In the genomic region with DNA sequence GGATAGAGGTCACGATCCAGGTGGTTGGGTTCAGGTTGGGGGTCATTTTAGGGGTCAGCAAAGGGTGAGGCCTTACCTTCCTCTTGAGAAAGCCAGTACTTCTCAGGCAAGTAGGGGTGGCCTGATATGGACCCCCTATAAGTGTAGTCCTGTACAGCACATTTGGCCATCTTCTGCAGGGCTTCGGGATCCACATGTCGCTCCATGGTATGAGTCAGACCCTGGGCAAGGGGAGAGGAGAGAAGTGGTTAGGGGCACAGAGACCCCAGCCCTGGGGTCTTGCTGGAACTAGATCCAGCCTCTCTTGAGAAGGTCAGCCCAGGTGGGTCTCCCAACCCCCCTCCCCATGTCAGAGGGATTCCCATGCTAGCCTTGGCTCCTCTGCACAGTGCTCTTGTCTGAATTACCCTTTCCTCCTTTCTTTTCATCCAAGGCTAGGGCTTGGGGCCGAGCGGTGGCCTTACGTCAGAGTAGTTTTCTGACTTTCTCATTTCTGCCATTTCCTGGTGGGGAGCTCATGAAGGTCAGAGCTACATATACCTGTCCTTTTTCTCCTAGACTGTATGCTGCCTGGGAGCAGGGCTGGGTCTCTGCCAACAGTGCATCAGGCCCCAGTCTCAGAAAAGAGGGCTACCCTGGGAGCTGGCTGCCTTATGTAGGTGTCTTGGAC, we compare ENCODE assay signal across 16 cellular contexts. TPM values are rescaled to one million over a fixed set of nuclear protein-coding genes. Genes with fewer than 3 reads are reported as not detected.
DNase-seq lines count a peak whose midpoint lies in the region; ATAC-seq lines count a peak whose summit lies in the region.
"Had no signal": no experiment of that assay in that cellular context is flagged by ENCODE, and none has a peak within 500 bp of the region (broad histone marks: within the 10 kb centered on the region; RNA-seq: fewer than 3 reads in every experiment).

No MANE protein-coding gene starts in this region.

- no peaks in the 10 kb centered on the region for H3K9me3 Mint-ChIP-seq in activated T-helper 17 cell treated with anti-CD3 and anti-CD28 coated beads, Interleukin-2, amount 50 U/mL, for 72 hours
- no peaks in the 10 kb centered on the region for H3K9me3 Mint-ChIP-seq in stimulated activated effector memory CD8-positive, alpha-beta T cell treated with anti-CD3 and anti-CD28 coated beads, Interleukin-12 subunit alpha, Interleukin-12 subunit beta, amount 100 ng/mL, for 72 hours
- H3K9me3 Mint-ChIP-seq: CD4-positive, alpha-beta T cell; H9 had no signal

- H3K36me3 Mint-ChIP-seq in activated T-helper 17 cell treated with anti-CD3 and anti-CD28 coated beads, Interleukin-2, amount 50 U/mL, for 72 hours (ENCODE audit: low read depth): no peaks in the 10 kb centered on the region
- H3K36me3 Mint-ChIP-seq in stimulated activated effector memory CD8-positive, alpha-beta T cell treated with anti-CD3 and anti-CD28 coated beads, Interleukin-12 subunit alpha, Interleukin-12 subunit beta, amount 100 ng/mL, for 72 hours: no peaks in the 10 kb centered on the region

- no peaks in the 10 kb centered on the region for H3K4me1 Mint-ChIP-seq in activated T-helper 17 cell treated with anti-CD3 and anti-CD28 coated beads, Interleukin-2, amount 50 U/mL, for 72 hours
- peaks cover 8% of the 10 kb centered on the region for H3K4me1 Mint-ChIP-seq in stimulated activated effector memory CD8-positive, alpha-beta T cell treated with anti-CD3 and anti-CD28 coated beads, Interleukin-12 subunit alpha, Interleukin-12 subunit beta, amount 100 ng/mL, for 72 hours

- no peak for ATAC-seq in activated T-helper 17 cell treated with anti-CD3 and anti-CD28 coated beads, Interleukin-2, amount 50 U/mL, for 72 hours (replicated peaks)
- ATAC-seq in GM21447 (IDR thresholded peaks at IDR 0.05; ENCODE audit: unreplicated experiment) (no peak), GM18868 (IDR thresholded peaks at IDR 0.05; ENCODE audit: unreplicated experiment) (no peak)
- no peak for ATAC-seq in stimulated activated effector memory CD8-positive, alpha-beta T cell treated with anti-CD3 and anti-CD28 coated beads, Interleukin-12 subunit alpha, Interleukin-12 subunit beta, amount 100 ng/mL, for 72 hours
- ATAC-seq: HepG2 had no signal

- intact Hi-C loops in posterior vena cava (cut with DNase I): no loop called here

- no peaks in the 10 kb centered on the region for H3K27me3 Mint-ChIP-seq in activated T-helper 17 cell treated with anti-CD3 and anti-CD28 coated beads, Interleukin-2, amount 50 U/mL, for 72 hours
- H3K27me3 Mint-ChIP-seq: CD4-positive, alpha-beta T cell had no signal

- DNase-seq in D341Med (ENCODE audit: low spot score): peak; percentile 10
- peak; percentile 29 for DNase-seq in islet precursor cell
- DNase-seq in posterior vena cava (ENCODE audit: low spot score): peak; percentile 77
- DNase-seq in stimulated activated effector memory CD8-positive, alpha-beta T cell treated with anti-CD3 and anti-CD28 coated beads, Interleukin-12 subunit alpha, Interleukin-12 subunit beta, amount 100 ng/mL, for 72 hours (ENCODE audit: low spot score in 2 of 2): no peak
- DNase-seq: C1 segment of cervical spinal cord; CD4-positive, alpha-beta T cell; DMS153; DMS79 treated with DMSO at 0.1 percent for 48 hours; EL; GOT3; H9 had no signal

- H3K4me3 Mint-ChIP-seq in activated T-helper 17 cell treated with anti-CD3 and anti-CD28 coated beads, Interleukin-2, amount 50 U/mL, for 72 hours: no peak overlapping the region
- H3K4me3 Mint-ChIP-seq in stimulated activated effector memory CD8-positive, alpha-beta T cell treated with anti-CD3 and anti-CD28 coated beads, Interleukin-12 subunit alpha, Interleukin-12 subunit beta, amount 100 ng/mL, for 72 hours: no peak overlapping the region
- H3K4me3 Mint-ChIP-seq: B cell; CD4-positive, alpha-beta T cell; H9 had no signal

- peak overlapping the region; percentile 66 for H3K27ac Mint-ChIP-seq in activated T-helper 17 cell treated with anti-CD3 and anti-CD28 coated beads, Interleukin-2, amount 50 U/mL, for 72 hours
- H3K27ac Mint-ChIP-seq in stimulated activated effector memory CD8-positive, alpha-beta T cell treated with anti-CD3 and anti-CD28 coated beads, Interleukin-12 subunit alpha, Interleukin-12 subunit beta, amount 100 ng/mL, for 72 hours: no peak overlapping the region
- H3K27ac Mint-ChIP-seq: B cell; CD4-positive, alpha-beta T cell; H9 had no signal

RNA-seq across cellular contexts. Expression of a gene that starts 9.0 kb away (rescaled TPM):
- 1 to 10 TPM; 1.6 to 3.5 TPM for total RNA-seq in activated T-helper 17 cell treated with anti-CD3 and anti-CD28 coated beads, Interleukin-2, amount 50 U/mL, for 72 hours
- total RNA-seq in posterior vena cava: 10 to 100 TPM; 12.0 to 30.6 TPM

RNA-seq across cellular contexts. Expression of a gene that starts 56.3 kb away (rescaled TPM):
- 10 to 100 TPM; 31.2 to 34.9 TPM for total RNA-seq in activated T-helper 17 cell treated with anti-CD3 and anti-CD28 coated beads, Interleukin-2, amount 50 U/mL, for 72 hours
- 10 to 100 TPM; 14.0 to 14.9 TPM for total RNA-seq in posterior vena cava

RNA-seq across cellular contexts. Expression of a gene that starts 56.6 kb away (rescaled TPM):
- total RNA-seq in activated T-helper 17 cell treated with anti-CD3 and anti-CD28 coated beads, Interleukin-2, amount 50 U/mL, for 72 hours: 1 to 10 TPM; 4.9 to 7.1 TPM
- under 1 TPM; 0.38 to 0.74 TPM for total RNA-seq in posterior vena cava

Comparison
In these comparisons a context has a peak if more than half of its experiments do, and no peak if none do; other contexts are left out.
1. DNase-seq: peak in D341Med (single experiment), islet precursor cell (single experiment) and posterior vena cava (single experiment); none in stimulated activated effector memory CD8-positive, alpha-beta T cell treated with anti-CD3 and anti-CD28 coated beads, Interleukin-12 subunit alpha, Interleukin-12 subunit beta, amount 100 ng/mL, for 72 hours (0 of 2).